In genomic region chr1:213015099-213016050, GRCh38 we compare ENCODE assay signal across 8 cellular contexts. TPM values are rescaled to one million over a fixed set of nuclear protein-coding genes. Genes with fewer than 3 reads are reported as not detected.
DNase-seq lines count a peak whose midpoint lies in the region; ATAC-seq, FAIRE-seq and TF ChIP-seq lines count a peak whose summit lies in the region.

ANGEL2 (minus strand) TSS chr1:213015867; CDS start chr1:213015671, 196 bp downstream.

- peak within 1 kb of the TSS; percentile 86 for H3K4me3 ChIP-seq in Loucy (ENCODE audit: low read length, poor library complexity, severe bottlenecking)

- peak within 1 kb of the TSS; percentile 100 for H3K4me3 Mint-ChIP-seq in natural killer cell

- H3K4me1 ChIP-seq in Loucy (ENCODE audit: insufficient read depth, low read length, poor library complexity, severe bottlenecking): peaks cover 42% of the 10 kb centered on the region

- intact Hi-C loops in natural killer cell (cut with micrococcal nuclease): no loop called here

- H3K79me2 ChIP-seq in Loucy (ENCODE audit: insufficient read depth, low read length): peaks cover 34% of the 10 kb centered on the region

- peak; percentile 95 to 98 (median 97) for ATAC-seq in natural killer cell

- no peaks in the 10 kb centered on the region for H3K36me3 Mint-ChIP-seq in natural killer cell

- H3K9me3 ChIP-seq in Loucy (ENCODE audit: insufficient read depth, low read depth, low read length): no peaks in the 10 kb centered on the region

- no peaks in the 10 kb centered on the region for H3F3A ChIP-seq in Loucy (ENCODE audit: low read depth)

- H3K4me2 ChIP-seq in Loucy (ENCODE audit: low read depth, low read length, poor library complexity, severe bottlenecking): peak within 1 kb of the TSS; percentile 75

- peaks cover 26 to 42% of the 10 kb centered on the region in 2 donors for H3K4me1 Mint-ChIP-seq in natural killer cell

- no peaks in the 10 kb centered on the region for H3K36me3 ChIP-seq in Loucy (ENCODE audit: insufficient read depth, low read length)

- TF ChIP-seq POLR2A in H54 (IDR thresholded peaks at IDR 0.05; ENCODE audit: low read depth, low read length) (peak; percentile 73), Raji (IDR thresholded peaks at IDR 0.05; ENCODE audit: insufficient read depth, low read depth, low read length) (peak; percentile 95)

- DNase-seq in EL (peak; percentile 97), H54 (ENCODE audit: insufficient read length, low spot score) (peak; percentile 87), fibroblast of peridontal ligament (ENCODE audit: extremely low read depth) (peak; percentile 98), natural killer cell (peak; percentile 88)
- DNase-seq in activated T-helper 9 cell treated with anti-CD3 and anti-CD28 coated beads, Interleukin-2, amount 50 U/mL, for 16 hours (ENCODE audit: low read depth): peak; percentile 92
- DNase-seq in stimulated activated naive CD4-positive, alpha-beta T cell treated with Interleukin-2 at 50 U/mL for 16 hours (lab: John Stamatoyannopoulos, UW): peak; percentile 96

- peak within 1 kb of the TSS; percentile 85 for H3K9ac ChIP-seq in Loucy (ENCODE audit: low read depth, low read length, poor library complexity, severe bottlenecking)

- FAIRE-seq in H54 (lab: Jason Lieb, UNC): peak; percentile 90

- peaks cover 0 to 7% of the 10 kb centered on the region in 2 donors for H3K27me3 Mint-ChIP-seq in natural killer cell (ENCODE audit: low read depth in 2 of 2)

- peaks cover 10% of the 10 kb centered on the region for H4K20me1 ChIP-seq in Loucy (ENCODE audit: insufficient read depth, low read length, poor library complexity, severe bottlenecking)

- peak within 1 kb of the TSS; percentile 96 to 98 for H3K27ac Mint-ChIP-seq in natural killer cell

- no peaks in the 10 kb centered on the region for H3K9me2 ChIP-seq in Loucy (replicated peaks; ENCODE audit: low read depth, low read length)

- peak within 1 kb of the TSS; percentile 90 for H2AFZ ChIP-seq in Loucy (ENCODE audit: low read length)

- TF ChIP-seq CTCF in Loucy (conservative IDR thresholded peaks at IDR 0.05; ENCODE audit: low read length) (no peak), natural killer cell (IDR thresholded peaks at IDR 0.05) (no peak)

- H3K9me3 Mint-ChIP-seq in natural killer cell: no peaks in the 10 kb centered on the region

- H3K27me3 ChIP-seq in Loucy (ENCODE audit: insufficient read depth, low read length, poor library complexity, severe bottlenecking): peaks cover 13% of the 10 kb centered on the region

RNA-seq across cellular contexts. Expression of gene ANGEL2, which starts in this region (rescaled TPM):
- 10 to 100 TPM; 68.1 to 75.3 (median 72.1) TPM for total RNA-seq in natural killer cell

Comparison
In these comparisons a context has a peak if more than half of its experiments do, and no peak if none do; other contexts are left out.
1. Peak in every context shown above with its lines: DNase-seq, ATAC-seq and H3K4me3 ChIP-seq.